8 cellular contexts compared by ENCODE assay signal in genomic region chr1:244047739-244048565, GRCh38. TPM values are rescaled to one million over a fixed set of nuclear protein-coding genes. Genes with fewer than 3 reads are reported as not detected.
A peak's percentile ranks its signal among the peaks of the same experiment; 100 is the strongest.
DNase-seq lines count a peak whose midpoint lies in the region; ATAC-seq and TF ChIP-seq lines count a peak whose summit lies in the region.

No MANE protein-coding gene starts in this region.

- peak; percentile 26 for TF ChIP-seq EP300 in neural cell (conservative IDR thresholded peaks at IDR 0.05; ENCODE audit: poor library complexity, severe bottlenecking)

- in situ Hi-C loops in G401 (cut with HindIII; ENCODE audit: low sequenced_read_pairs) = no loop called here
- in situ Hi-C loops in HAP-1 (cut with MboI; ENCODE audit: low sequenced_read_pairs) = no loop called here

- H3K9me2 ChIP-seq in neural cell (ENCODE audit: insufficient read depth, low read length) = no peaks in the 10 kb centered on the region

- H3K27me3 Mint-ChIP-seq in stimulated activated naive CD8-positive, alpha-beta T cell treated with anti-CD3 and anti-CD28 coated beads, Interleukin-15, amount 100 ng/mL, for 72 hours = no peaks in the 10 kb centered on the region

- H3K4me3 ChIP-seq in HAP-1 (peak overlapping the region; percentile 83), MG63 (peak overlapping the region; percentile 88), fibroblast of villous mesenchyme (ENCODE audit: low read depth, low read length) (peak overlapping the region; percentile 81), neural cell (ENCODE audit: low read length) (peak overlapping the region; percentile 96)

- peak; percentile 90 for ATAC-seq in stimulated activated naive CD8-positive, alpha-beta T cell treated with anti-CD3 and anti-CD28 coated beads, Interleukin-15, amount 100 ng/mL, for 72 hours

- H3K27ac Mint-ChIP-seq in stimulated activated naive CD8-positive, alpha-beta T cell treated with anti-CD3 and anti-CD28 coated beads, Interleukin-15, amount 100 ng/mL, for 72 hours = peak overlapping the region; percentile 98 to 99

- H4K20me1 ChIP-seq in neural cell (ENCODE audit: insufficient read depth) = no peaks in the 10 kb centered on the region

- peaks cover 24% of the 10 kb centered on the region for H3K4me1 Mint-ChIP-seq in stimulated activated naive CD8-positive, alpha-beta T cell treated with anti-CD3 and anti-CD28 coated beads, Interleukin-15, amount 100 ng/mL, for 72 hours

- no peaks in the 10 kb centered on the region for H3K9me3 Mint-ChIP-seq in stimulated activated naive CD8-positive, alpha-beta T cell treated with anti-CD3 and anti-CD28 coated beads, Interleukin-15, amount 100 ng/mL, for 72 hours

- peak overlapping the region; percentile 74 for H3K9ac ChIP-seq in neural cell (ENCODE audit: low read length)

- peaks cover 12% of the 10 kb centered on the region for H3F3A ChIP-seq in neural cell (ENCODE audit: insufficient read depth, low read length, poor library complexity, severe bottlenecking)

- peak overlapping the region; percentile 73 for H3K27ac ChIP-seq in neural cell (ENCODE audit: low read length)

- TF ChIP-seq RAD21 in neural cell (conservative IDR thresholded peaks at IDR 0.05) = peak; percentile 60

- peak; percentile 98 for DNase-seq in G401 (ENCODE audit: low spot score)
- peak; percentile 97 to 99 for DNase-seq in HAP-1 (ENCODE audit: low spot score in 2 of 2)
- DNase-seq in MG63 = peak; percentile 100
- peak; percentile 97 to 98 for DNase-seq in SHP77 (lab: John Stamatoyannopoulos, UW)
- peak; percentile 95 for DNase-seq in activated gamma-delta T cell (lab: John Stamatoyannopoulos, UW)
- peak; percentile 100 for DNase-seq in fibroblast of villous mesenchyme (ENCODE audit: low read depth)
- peak; percentile 94 to 96 for DNase-seq in stimulated activated naive CD8-positive, alpha-beta T cell treated with anti-CD3 and anti-CD28 coated beads, Interleukin-15, amount 100 ng/mL, for 72 hours

- H3K27me3 ChIP-seq in HAP-1 (ENCODE audit: low read depth) = no peaks in the 10 kb centered on the region
- peaks cover 52% of the 10 kb centered on the region for H3K27me3 ChIP-seq in MG63
- no peaks in the 10 kb centered on the region for H3K27me3 ChIP-seq in neural cell (ENCODE audit: insufficient read depth, low read depth, low read length)

- H3K79me2 ChIP-seq in neural cell (replicated peaks; ENCODE audit: insufficient read depth, low read length) = peaks cover 30% of the 10 kb centered on the region

- H3K9me3 ChIP-seq in HAP-1 = no peaks in the 10 kb centered on the region
- H3K9me3 ChIP-seq in MG63 = no peaks in the 10 kb centered on the region
- no peaks in the 10 kb centered on the region for H3K9me3 ChIP-seq in neural cell (ENCODE audit: low read length)

- H3K4me1 ChIP-seq in HAP-1 = peaks cover 26% of the 10 kb centered on the region

- H3K4me2 ChIP-seq in neural cell (ENCODE audit: low read length) = peak overlapping the region; percentile 64

- H3K4me3 Mint-ChIP-seq in stimulated activated naive CD8-positive, alpha-beta T cell treated with anti-CD3 and anti-CD28 coated beads, Interleukin-15, amount 100 ng/mL, for 72 hours = peak overlapping the region; percentile 98 to 99

- peak overlapping the region; percentile 47 for H2AFZ ChIP-seq in neural cell (ENCODE audit: low read depth, low read length)

- TF ChIP-seq CTCF in fibroblast of villous mesenchyme (IDR thresholded peaks at IDR 0.05; ENCODE audit: insufficient read depth, low read depth, low read length) (no peak), neural cell (IDR thresholded peaks at IDR 0.05; ENCODE audit: poor library complexity, severe bottlenecking) (no peak)

- no peaks in the 10 kb centered on the region for H3K36me3 ChIP-seq in HAP-1 (replicated peaks)
- H3K36me3 ChIP-seq in MG63 = no peaks in the 10 kb centered on the region
- no peaks in the 10 kb centered on the region for H3K36me3 ChIP-seq in neural cell (ENCODE audit: insufficient read depth, low read length)

TF ChIP-seq in neural cell, 6 proteins besides CTCF, POLR2A, EP300 and RAD21:
- TF ChIP-seq TAF1 (IDR thresholded peaks at IDR 0.05; ENCODE audit: low read depth) = peak; percentile 42
- TF ChIP-seq SMC3 (conservative IDR thresholded peaks at IDR 0.05; ENCODE audit: poor library complexity) = peak; percentile 61
- TF ChIP-seq EZH2 (IDR thresholded peaks at IDR 0.05; ENCODE audit: borderline replicate concordance, insufficient read depth, low read length, poor library complexity, severe bottlenecking) = no peak
- peak; percentile 65 for TF ChIP-seq MXI1 (conservative IDR thresholded peaks at IDR 0.05; ENCODE audit: poor library complexity, severe bottlenecking)
- peak; percentile 78 for TF ChIP-seq REST (IDR thresholded peaks at IDR 0.05; ENCODE audit: borderline replicate concordance)
- TF ChIP-seq POLR2AphosphoS5 (IDR thresholded peaks at IDR 0.05) = peak; percentile 73

RNA-seq across cellular contexts. Expression of gene ZBTB18, which starts 3.1 kb away (rescaled TPM):
- total RNA-seq in G401 (2014; rRNA removed; shearing (Covaris generic)) = 0.74 and 3.1 TPM in 2 replicates
- total RNA-seq in MG63 (2014; rRNA removed; shearing (Covaris generic); ENCODE audit: low replicate concordance) = 4.4 and 6.8 TPM in 2 replicates
- total RNA-seq in fibroblast of villous mesenchyme = 9.3 and 12.1 TPM in 2 replicates
- 28.1 and 30.6 TPM in 2 replicates for polyA plus RNA-seq in neural cell
- 48.7 and 49.4 TPM in 2 replicates for polyA minus RNA-seq in neural cell

Comparison
In these comparisons a context has a peak if more than half of its experiments do, and no peak if none do; other contexts are left out.
1. Peak in every context shown above with its lines: DNase-seq, ATAC-seq, H3K4me3 ChIP-seq and H3K27ac ChIP-seq.